ENCODE assay signal across 1 cellular context in the genomic region with DNA sequence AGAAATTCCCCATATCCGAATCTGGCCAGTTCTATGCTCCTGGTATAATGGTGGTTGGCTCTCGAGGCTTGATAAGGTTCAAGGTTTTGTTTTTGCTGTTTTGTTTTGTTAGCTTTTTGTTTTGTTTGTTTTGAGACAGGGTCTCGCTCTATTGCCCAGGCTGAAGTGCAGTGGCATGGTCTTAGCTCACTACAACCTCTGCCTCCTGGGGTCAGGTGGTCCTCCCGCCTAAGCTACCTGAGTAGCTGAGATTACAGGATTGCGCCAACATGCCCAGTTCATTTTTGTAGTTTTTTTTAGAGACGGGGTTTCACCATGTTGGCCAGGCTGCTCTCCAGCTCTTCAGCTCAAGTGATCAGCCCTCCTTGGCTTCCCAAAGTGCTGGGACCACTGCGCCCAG.
TF ChIP-seq lines count a peak whose summit lies in the region.

No MANE protein-coding gene starts in this region.

TF ChIP-seq in HepG2, 621 proteins besides CTCF, POLR2A, EP300 and RAD21:
- TF ChIP-seq ZFP37 (CRISPR knock-in tag; IDR thresholded peaks at IDR 0.05; ENCODE audit: borderline replicate concordance) (no peak), ZNF121 (CRISPR knock-in tag; IDR thresholded peaks at IDR 0.05) (peak; percentile 81), ZMYM3 (CRISPR knock-in tag; IDR thresholded peaks at IDR 0.05) (0 out of 2 replicates have a peak, but pooled peaks have one; percentile 25), FOXP1 (IDR thresholded peaks at IDR 0.05) (no peak), FOXP1 (CRISPR knock-in tag; IDR thresholded peaks at IDR 0.05) (0 out of 2 replicates have a peak, but pooled peaks have one; percentile 20)
